Comparison of ENCODE assay signal across 1 cellular context in the genomic region with DNA sequence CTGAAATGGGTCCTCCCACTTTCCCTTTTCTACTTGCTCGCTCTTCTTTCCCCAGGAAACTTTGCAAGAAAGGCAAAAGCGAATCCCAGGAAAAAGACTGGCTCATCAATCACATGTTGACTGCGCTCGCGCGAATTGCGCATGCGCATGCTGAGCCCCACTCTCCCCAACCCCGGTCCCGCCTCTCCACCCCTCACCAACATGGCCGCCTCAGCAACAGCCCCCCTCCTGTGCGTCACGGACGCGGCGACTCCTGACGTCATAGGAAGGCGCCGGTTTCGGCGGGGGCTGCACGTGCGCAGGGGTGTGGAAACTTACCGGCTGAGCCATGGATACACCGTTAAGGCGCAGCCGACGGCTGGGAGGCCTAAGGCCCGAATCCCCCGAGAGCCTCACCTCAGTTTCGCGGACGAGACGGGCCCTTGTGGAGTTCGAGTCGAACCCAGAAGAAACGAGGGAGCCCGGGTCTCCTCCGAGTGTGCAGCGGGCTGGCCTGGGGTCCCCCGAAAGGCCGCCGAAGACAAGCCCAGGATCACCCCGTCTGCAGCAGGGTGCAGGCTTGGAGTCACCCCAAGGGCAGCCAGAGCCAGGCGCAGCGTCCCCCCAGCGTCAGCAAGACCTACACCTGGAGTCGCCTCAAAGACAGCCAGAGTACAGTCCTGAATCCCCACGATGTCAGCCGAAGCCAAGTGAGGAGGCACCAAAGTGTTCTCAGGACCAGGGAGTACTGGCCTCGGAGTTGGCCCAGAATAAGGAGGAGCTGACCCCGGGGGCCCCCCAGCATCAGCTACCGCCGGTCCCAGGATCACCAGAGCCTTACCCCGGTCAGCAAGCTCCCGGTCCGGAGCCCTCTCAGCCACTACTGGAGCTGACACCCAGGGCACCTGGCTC.
TF ChIP-seq lines count a peak whose summit lies in the region.

A gene with protein sequence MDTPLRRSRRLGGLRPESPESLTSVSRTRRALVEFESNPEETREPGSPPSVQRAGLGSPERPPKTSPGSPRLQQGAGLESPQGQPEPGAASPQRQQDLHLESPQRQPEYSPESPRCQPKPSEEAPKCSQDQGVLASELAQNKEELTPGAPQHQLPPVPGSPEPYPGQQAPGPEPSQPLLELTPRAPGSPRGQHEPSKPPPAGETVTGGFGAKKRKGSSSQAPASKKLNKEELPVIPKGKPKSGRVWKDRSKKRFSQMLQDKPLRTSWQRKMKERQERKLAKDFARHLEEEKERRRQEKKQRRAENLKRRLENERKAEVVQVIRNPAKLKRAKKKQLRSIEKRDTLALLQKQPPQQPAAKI (plus strand): TSS at position 317 of the 891 bp plus-strand sequence. CDS start 12 bp downstream, at position 329.

TF ChIP-seq in HEK293, 187 proteins besides CTCF, POLR2A, EP300 and RAD21 (continued from another document and continues in another):
- TF ChIP-seq, protein P1, sequence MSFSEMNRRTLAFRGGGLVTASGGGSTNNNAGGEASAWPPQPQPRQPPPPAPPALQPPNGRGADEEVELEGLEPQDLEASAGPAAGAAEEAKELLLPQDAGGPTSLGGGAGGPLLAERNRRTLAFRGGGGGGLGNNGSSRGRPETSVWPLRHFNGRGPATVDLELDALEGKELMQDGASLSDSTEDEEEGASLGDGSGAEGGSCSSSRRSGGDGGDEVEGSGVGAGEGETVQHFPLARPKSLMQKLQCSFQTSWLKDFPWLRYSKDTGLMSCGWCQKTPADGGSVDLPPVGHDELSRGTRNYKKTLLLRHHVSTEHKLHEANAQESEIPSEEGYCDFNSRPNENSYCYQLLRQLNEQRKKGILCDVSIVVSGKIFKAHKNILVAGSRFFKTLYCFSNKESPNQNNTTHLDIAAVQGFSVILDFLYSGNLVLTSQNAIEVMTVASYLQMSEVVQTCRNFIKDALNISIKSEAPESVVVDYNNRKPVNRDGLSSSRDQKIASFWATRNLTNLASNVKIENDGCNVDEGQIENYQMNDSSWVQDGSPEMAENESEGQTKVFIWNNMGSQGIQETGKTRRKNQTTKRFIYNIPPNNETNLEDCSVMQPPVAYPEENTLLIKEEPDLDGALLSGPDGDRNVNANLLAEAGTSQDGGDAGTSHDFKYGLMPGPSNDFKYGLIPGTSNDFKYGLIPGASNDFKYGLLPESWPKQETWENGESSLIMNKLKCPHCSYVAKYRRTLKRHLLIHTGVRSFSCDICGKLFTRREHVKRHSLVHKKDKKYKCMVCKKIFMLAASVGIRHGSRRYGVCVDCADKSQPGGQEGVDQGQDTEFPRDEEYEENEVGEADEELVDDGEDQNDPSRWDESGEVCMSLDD (tag by site-specific recombination; IDR thresholded peaks at IDR 0.05) = peak; percentile 88
- TF ChIP-seq, protein P2, sequence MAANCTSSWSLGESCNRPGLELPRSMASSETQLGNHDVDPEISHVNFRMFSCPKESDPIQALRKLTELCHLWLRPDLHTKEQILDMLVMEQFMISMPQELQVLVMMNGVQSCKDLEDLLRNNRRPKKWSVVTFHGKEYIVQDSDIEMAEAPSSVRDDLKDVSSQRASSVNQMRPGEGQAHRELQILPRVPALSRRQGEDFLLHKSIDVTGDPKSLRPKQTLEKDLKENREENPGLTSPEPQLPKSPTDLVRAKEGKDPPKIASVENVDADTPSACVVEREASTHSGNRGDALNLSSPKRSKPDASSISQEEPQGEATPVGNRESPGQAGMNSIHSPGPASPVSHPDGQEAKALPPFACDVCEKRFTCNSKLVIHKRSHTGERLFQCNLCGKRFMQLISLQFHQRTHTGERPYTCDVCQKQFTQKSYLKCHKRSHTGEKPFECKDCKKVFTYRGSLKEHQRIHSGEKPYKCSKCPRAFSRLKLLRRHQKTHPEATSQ (tag by site-specific recombination; IDR thresholded peaks at IDR 0.05) = no peak
- TF ChIP-seq, protein P3, sequence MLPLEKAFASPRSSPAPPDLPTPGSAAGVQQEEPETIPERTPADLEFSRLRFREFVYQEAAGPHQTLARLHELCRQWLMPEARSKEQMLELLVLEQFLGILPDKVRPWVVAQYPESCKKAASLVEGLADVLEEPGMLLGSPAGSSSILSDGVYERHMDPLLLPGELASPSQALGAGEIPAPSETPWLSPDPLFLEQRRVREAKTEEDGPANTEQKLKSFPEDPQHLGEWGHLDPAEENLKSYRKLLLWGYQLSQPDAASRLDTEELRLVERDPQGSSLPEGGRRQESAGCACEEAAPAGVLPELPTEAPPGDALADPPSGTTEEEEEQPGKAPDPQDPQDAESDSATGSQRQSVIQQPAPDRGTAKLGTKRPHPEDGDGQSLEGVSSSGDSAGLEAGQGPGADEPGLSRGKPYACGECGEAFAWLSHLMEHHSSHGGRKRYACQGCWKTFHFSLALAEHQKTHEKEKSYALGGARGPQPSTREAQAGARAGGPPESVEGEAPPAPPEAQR (tag by site-specific recombination; IDR thresholded peaks at IDR 0.05) = peak; percentile 40; the same call in 1 of the 2 replicates
- TF ChIP-seq, protein P4, sequence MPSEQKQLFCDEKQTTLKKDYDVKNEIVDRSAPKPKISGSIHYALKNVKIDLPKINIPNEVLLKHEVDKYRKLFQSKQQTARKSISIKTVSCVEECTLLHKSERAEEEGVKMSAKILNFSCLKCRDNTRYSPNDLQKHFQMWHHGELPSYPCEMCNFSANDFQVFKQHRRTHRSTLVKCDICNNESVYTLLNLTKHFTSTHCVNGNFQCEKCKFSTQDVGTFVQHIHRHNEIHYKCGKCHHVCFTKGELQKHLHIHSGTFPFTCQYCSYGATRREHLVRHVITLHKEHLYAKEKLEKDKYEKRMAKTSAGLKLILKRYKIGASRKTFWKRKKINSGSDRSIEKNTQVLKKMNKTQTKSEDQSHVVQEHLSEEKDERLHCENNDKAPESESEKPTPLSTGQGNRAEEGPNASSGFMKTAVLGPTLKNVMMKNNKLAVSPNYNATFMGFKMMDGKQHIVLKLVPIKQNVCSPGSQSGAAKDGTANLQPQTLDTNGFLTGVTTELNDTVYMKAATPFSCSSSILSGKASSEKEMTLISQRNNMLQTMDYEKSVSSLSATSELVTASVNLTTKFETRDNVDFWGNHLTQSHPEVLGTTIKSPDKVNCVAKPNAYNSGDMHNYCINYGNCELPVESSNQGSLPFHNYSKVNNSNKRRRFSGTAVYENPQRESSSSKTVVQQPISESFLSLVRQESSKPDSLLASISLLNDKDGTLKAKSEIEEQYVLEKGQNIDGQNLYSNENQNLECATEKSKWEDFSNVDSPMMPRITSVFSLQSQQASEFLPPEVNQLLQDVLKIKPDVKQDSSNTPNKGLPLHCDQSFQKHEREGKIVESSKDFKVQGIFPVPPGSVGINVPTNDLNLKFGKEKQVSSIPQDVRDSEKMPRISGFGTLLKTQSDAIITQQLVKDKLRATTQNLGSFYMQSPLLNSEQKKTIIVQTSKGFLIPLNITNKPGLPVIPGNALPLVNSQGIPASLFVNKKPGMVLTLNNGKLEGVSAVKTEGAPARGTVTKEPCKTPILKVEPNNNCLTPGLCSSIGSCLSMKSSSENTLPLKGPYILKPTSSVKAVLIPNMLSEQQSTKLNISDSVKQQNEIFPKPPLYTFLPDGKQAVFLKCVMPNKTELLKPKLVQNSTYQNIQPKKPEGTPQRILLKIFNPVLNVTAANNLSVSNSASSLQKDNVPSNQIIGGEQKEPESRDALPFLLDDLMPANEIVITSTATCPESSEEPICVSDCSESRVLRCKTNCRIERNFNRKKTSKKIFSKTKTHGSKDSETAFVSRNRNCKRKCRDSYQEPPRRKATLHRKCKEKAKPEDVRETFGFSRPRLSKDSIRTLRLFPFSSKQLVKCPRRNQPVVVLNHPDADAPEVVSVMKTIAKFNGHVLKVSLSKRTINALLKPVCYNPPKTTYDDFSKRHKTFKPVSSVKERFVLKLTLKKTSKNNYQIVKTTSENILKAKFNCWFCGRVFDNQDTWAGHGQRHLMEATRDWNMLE (tag by site-specific recombination; conservative IDR thresholded peaks at IDR 0.05; ENCODE audit: low read depth) = 0 out of 2 replicates have a peak, but pooled peaks have one; percentile 22
- TF ChIP-seq, protein P5, sequence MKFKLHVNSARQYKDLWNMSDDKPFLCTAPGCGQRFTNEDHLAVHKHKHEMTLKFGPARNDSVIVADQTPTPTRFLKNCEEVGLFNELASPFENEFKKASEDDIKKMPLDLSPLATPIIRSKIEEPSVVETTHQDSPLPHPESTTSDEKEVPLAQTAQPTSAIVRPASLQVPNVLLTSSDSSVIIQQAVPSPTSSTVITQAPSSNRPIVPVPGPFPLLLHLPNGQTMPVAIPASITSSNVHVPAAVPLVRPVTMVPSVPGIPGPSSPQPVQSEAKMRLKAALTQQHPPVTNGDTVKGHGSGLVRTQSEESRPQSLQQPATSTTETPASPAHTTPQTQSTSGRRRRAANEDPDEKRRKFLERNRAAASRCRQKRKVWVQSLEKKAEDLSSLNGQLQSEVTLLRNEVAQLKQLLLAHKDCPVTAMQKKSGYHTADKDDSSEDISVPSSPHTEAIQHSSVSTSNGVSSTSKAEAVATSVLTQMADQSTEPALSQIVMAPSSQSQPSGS (tag by site-specific recombination; IDR thresholded peaks at IDR 0.05; ENCODE audit: low read depth) = peak; percentile 96
- TF ChIP-seq, protein P6, sequence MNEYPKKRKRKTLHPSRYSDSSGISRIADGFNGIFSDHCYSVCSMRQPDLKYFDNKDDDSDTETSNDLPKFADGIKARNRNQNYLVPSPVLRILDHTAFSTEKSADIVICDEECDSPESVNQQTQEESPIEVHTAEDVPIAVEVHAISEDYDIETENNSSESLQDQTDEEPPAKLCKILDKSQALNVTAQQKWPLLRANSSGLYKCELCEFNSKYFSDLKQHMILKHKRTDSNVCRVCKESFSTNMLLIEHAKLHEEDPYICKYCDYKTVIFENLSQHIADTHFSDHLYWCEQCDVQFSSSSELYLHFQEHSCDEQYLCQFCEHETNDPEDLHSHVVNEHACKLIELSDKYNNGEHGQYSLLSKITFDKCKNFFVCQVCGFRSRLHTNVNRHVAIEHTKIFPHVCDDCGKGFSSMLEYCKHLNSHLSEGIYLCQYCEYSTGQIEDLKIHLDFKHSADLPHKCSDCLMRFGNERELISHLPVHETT (tag by site-specific recombination; IDR thresholded peaks at IDR 0.05) = peak; percentile 93
- no peak for TF ChIP-seq ZNF404 (tag by site-specific recombination; IDR thresholded peaks at IDR 0.05)
- TF ChIP-seq ZNF670 (tag by site-specific recombination; IDR thresholded peaks at IDR 0.05; ENCODE audit: low read depth) = no peak
- TF ChIP-seq ZNF366 (tag by site-specific recombination; conservative IDR thresholded peaks at IDR 0.05) = no peak
- TF ChIP-seq SCRT1 (tag by site-specific recombination; IDR thresholded peaks at IDR 0.05; ENCODE audit: borderline replicate concordance) = peak; percentile 98
- peak; percentile 28; the same call in 1 of the 2 replicates for TF ChIP-seq EGR2 (tag by site-specific recombination; IDR thresholded peaks at IDR 0.05; ENCODE audit: low read depth)
- no peak for TF ChIP-seq ZNF140 (tag by site-specific recombination; IDR thresholded peaks at IDR 0.05)
- peak; percentile 75 for TF ChIP-seq SP2 (tag by site-specific recombination; IDR thresholded peaks at IDR 0.05)
- 0 out of 2 replicates have a peak, but pooled peaks have one; percentile 41 for TF ChIP-seq ZNF391 (tag by site-specific recombination; IDR thresholded peaks at IDR 0.05; ENCODE audit: borderline replicate concordance, low read depth)
- peak; percentile 95 for TF ChIP-seq ZXDB (tag by site-specific recombination; IDR thresholded peaks at IDR 0.05)
- TF ChIP-seq ZBTB17 (tag by site-specific recombination; IDR thresholded peaks at IDR 0.05) = peak; percentile 89
- peak; percentile 45 for TF ChIP-seq ZNF341 (tag by site-specific recombination; IDR thresholded peaks at IDR 0.05; ENCODE audit: low read depth)
- peak; percentile 51; the same call in 1 of the 2 replicates for TF ChIP-seq ZEB2 (tag by site-specific recombination; IDR thresholded peaks at IDR 0.05)
- TF ChIP-seq, protein P7, sequence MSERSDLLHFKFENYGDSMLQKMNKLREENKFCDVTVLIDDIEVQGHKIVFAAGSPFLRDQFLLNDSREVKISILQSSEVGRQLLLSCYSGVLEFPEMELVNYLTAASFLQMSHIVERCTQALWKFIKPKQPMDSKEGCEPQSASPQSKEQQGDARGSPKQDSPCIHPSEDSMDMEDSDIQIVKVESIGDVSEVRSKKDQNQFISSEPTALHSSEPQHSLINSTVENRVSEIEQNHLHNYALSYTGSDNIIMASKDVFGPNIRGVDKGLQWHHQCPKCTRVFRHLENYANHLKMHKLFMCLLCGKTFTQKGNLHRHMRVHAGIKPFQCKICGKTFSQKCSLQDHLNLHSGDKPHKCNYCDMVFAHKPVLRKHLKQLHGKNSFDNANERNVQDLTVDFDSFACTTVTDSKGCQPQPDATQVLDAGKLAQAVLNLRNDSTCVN (tag by site-specific recombination; optimal IDR thresholded peaks at IDR 0.05) = peak; percentile 57
- TF ChIP-seq ZNF202 (tag by site-specific recombination; IDR thresholded peaks at IDR 0.05; ENCODE audit: borderline replicate concordance) = no peak
- no peak for TF ChIP-seq ZNF16 (tag by site-specific recombination; IDR thresholded peaks at IDR 0.05; ENCODE audit: low read depth)
- TF ChIP-seq KLF10 (tag by site-specific recombination; IDR thresholded peaks at IDR 0.05) = peak; percentile 67; the same call in 1 of the 2 replicates
- TF ChIP-seq ZBTB21 (tag by site-specific recombination; IDR thresholded peaks at IDR 0.05) = peak; percentile 96
- no peak for TF ChIP-seq ZNF416 (tag by site-specific recombination; IDR thresholded peaks at IDR 0.05)
- peak; percentile 58 for TF ChIP-seq ZNF843 (tag by site-specific recombination; IDR thresholded peaks at IDR 0.05)
- peak; percentile 73 for TF ChIP-seq KLF16 (tag by site-specific recombination; IDR thresholded peaks at IDR 0.05)
- TF ChIP-seq SCRT2 (tag by site-specific recombination; IDR thresholded peaks at IDR 0.05) = peak; percentile 99
- TF ChIP-seq ZNF335 (tag by site-specific recombination; conservative IDR thresholded peaks at IDR 0.05) = peak; percentile 66
- TF ChIP-seq ZNF701 (tag by site-specific recombination; IDR thresholded peaks at IDR 0.05) = no peak
- TF ChIP-seq, protein P8, sequence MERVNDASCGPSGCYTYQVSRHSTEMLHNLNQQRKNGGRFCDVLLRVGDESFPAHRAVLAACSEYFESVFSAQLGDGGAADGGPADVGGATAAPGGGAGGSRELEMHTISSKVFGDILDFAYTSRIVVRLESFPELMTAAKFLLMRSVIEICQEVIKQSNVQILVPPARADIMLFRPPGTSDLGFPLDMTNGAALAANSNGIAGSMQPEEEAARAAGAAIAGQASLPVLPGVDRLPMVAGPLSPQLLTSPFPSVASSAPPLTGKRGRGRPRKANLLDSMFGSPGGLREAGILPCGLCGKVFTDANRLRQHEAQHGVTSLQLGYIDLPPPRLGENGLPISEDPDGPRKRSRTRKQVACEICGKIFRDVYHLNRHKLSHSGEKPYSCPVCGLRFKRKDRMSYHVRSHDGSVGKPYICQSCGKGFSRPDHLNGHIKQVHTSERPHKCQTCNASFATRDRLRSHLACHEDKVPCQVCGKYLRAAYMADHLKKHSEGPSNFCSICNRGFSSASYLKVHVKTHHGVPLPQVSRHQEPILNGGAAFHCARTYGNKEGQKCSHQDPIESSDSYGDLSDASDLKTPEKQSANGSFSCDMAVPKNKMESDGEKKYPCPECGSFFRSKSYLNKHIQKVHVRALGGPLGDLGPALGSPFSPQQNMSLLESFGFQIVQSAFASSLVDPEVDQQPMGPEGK (tag by site-specific recombination; IDR thresholded peaks at IDR 0.05) = peak; percentile 96
- TF ChIP-seq, protein P9, sequence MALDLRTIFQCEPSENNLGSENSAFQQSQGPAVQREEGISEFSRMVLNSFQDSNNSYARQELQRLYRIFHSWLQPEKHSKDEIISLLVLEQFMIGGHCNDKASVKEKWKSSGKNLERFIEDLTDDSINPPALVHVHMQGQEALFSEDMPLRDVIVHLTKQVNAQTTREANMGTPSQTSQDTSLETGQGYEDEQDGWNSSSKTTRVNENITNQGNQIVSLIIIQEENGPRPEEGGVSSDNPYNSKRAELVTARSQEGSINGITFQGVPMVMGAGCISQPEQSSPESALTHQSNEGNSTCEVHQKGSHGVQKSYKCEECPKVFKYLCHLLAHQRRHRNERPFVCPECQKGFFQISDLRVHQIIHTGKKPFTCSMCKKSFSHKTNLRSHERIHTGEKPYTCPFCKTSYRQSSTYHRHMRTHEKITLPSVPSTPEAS (tag by site-specific recombination; IDR thresholded peaks at IDR 0.05) = no peak
- peak; percentile 77 for TF ChIP-seq SP7 (tag by site-specific recombination; IDR thresholded peaks at IDR 0.05)
